ENCODE assay signal across 25 cellular contexts in the genomic region with DNA sequence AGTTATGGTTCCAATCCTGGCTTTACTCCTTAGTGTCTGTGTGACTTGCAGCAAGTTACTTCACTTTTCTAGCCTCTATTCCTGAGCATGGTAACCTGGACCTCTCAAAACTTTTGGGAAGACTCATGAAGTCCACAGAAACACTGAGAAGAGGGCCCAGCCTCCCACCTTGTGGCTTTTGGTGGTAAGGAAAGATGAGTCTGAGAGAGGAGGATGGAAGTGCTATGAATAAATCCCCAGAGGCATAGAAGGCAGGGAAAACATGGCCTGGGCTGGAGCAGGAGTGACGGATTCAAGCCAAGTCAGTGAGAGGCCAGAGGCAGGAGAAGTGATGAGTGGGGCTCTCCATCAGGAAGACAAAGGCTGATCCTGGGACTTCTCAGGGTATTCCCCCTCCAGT. TPM values are rescaled to one million over a fixed set of nuclear protein-coding genes. Genes with fewer than 3 reads are reported as not detected.
"Had no signal": no experiment of that assay in that cellular context is flagged by ENCODE, and none has a peak within 500 bp of the region (broad histone marks: within the 10 kb centered on the region; RNA-seq: fewer than 3 reads in every experiment).

No MANE protein-coding gene starts in this region.

- H3K27ac ChIP-seq: epithelial cell of prostate, gastrocnemius medialis, left ventricle myocardium inferior, prostate gland, right atrium auricular region had no signal

- H3K4me1 Mint-ChIP-seq: activated naive CD4-positive, alpha-beta T cell treated with anti-CD3 and anti-CD28 coated beads, Interleukin-2, amount 10 ng/mL, durations not matched to agents 7 days and 5 days; mesothelial cell of epicardium; natural killer cell had no signal

- H3K36me3 ChIP-seq: gastrocnemius medialis, left ventricle myocardium inferior, prostate gland, right atrium auricular region, upper lobe of left lung had no signal

- H3K9me3 ChIP-seq: gastrocnemius medialis, left ventricle myocardium inferior, prostate gland, right atrium auricular region, upper lobe of left lung had no signal

- H3K9me3 Mint-ChIP-seq: activated CD4-positive, alpha-beta memory T cell treated with anti-CD3 and anti-CD28 coated beads for 36 hours; activated naive CD4-positive, alpha-beta T cell treated with anti-CD3 and anti-CD28 coated beads, Interleukin-2, amount 10 ng/mL, durations not matched to agents 7 days and 5 days; activated T-cell treated with anti-CD3 and anti-CD28 coated beads, Interleukin-2, amount 50 U/mL, for 72 hours; T-helper 1 cell treated with Interleukin-12 subunit alpha and Interleukin-12 subunit beta and Interleukin-4 antibody, amounts not matched to agents 30 μg/mL and 1 μg/mL, for 36 hours had no signal

- DNase-seq: activated CD4-positive, alpha-beta memory T cell treated with anti-CD3 and anti-CD28 coated beads for 36 hours; activated CD4-positive, alpha-beta T cell treated with anti-CD3 and anti-CD28 coated beads for 48 hours; activated CD4-positive, CD25-positive, alpha-beta regulatory T cell; activated effector memory CD4-positive, alpha-beta T cell treated with Interleukin-2 at 50 U/mL for 16 hours; activated naive CD4-positive, alpha-beta T cell treated with anti-CD3 and anti-CD28 coated beads, Interleukin-2, amount 10 ng/mL, durations not matched to agents 7 days and 5 days; activated T-cell treated with anti-CD3 and anti-CD28 coated beads, Interleukin-2, amount 50 U/mL, for 72 hours; amygdala; cortex of kidney; gastrocnemius medialis; hypothalamus; left ventricle myocardium inferior; natural killer cell; stimulated activated CD4-positive, alpha-beta T cell treated with anti-CD3 and anti-CD28 coated beads, Interleukin-4, amount 100 ng/mL, for 24 hours; stimulated activated naive CD8-positive, alpha-beta T cell treated with anti-CD3 and anti-CD28 coated beads, Interleukin-15, Interleukin-2, amounts not matched to agents 100 U/mL and 50 U/mL, for 24 hours; T1000; upper lobe of left lung had no signal

- H3K27ac Mint-ChIP-seq: activated CD4-positive, alpha-beta memory T cell treated with anti-CD3 and anti-CD28 coated beads for 36 hours; activated naive CD4-positive, alpha-beta T cell treated with anti-CD3 and anti-CD28 coated beads, Interleukin-2, amount 10 ng/mL, durations not matched to agents 7 days and 5 days; activated T-cell treated with anti-CD3 and anti-CD28 coated beads, Interleukin-2, amount 50 U/mL, for 72 hours; mesothelial cell of epicardium; natural killer cell; T-helper 1 cell treated with Interleukin-12 subunit alpha and Interleukin-12 subunit beta and Interleukin-4 antibody, amounts not matched to agents 30 μg/mL and 1 μg/mL, for 36 hours had no signal

- ATAC-seq: activated T-cell treated with anti-CD3 and anti-CD28 coated beads, Interleukin-2, amount 50 U/mL, for 72 hours; gastrocnemius medialis; natural killer cell; stimulated activated naive CD8-positive, alpha-beta T cell treated with anti-CD3 and anti-CD28 coated beads, Interleukin-15, Interleukin-2, amounts not matched to agents 100 U/mL and 50 U/mL, for 24 hours had no signal

- H3K4me3 ChIP-seq: gastrocnemius medialis, left ventricle myocardium inferior, prostate gland, right atrium auricular region, upper lobe of left lung had no signal

- H3K36me3 Mint-ChIP-seq: activated CD4-positive, alpha-beta memory T cell treated with anti-CD3 and anti-CD28 coated beads for 36 hours; activated naive CD4-positive, alpha-beta T cell treated with anti-CD3 and anti-CD28 coated beads, Interleukin-2, amount 10 ng/mL, durations not matched to agents 7 days and 5 days; mesothelial cell of epicardium; natural killer cell had no signal

- H3K4me1 ChIP-seq: gastrocnemius medialis, prostate gland, upper lobe of left lung had no signal

- H3K27me3 Mint-ChIP-seq: activated CD4-positive, alpha-beta memory T cell treated with anti-CD3 and anti-CD28 coated beads for 36 hours; activated naive CD4-positive, alpha-beta T cell treated with anti-CD3 and anti-CD28 coated beads, Interleukin-2, amount 10 ng/mL, durations not matched to agents 7 days and 5 days had no signal

- H3K4me3 Mint-ChIP-seq: activated CD4-positive, alpha-beta memory T cell treated with anti-CD3 and anti-CD28 coated beads for 36 hours; activated naive CD4-positive, alpha-beta T cell treated with anti-CD3 and anti-CD28 coated beads, Interleukin-2, amount 10 ng/mL, durations not matched to agents 7 days and 5 days; activated T-cell treated with anti-CD3 and anti-CD28 coated beads, Interleukin-2, amount 50 U/mL, for 72 hours; mesothelial cell of epicardium; natural killer cell; T-helper 1 cell treated with Interleukin-12 subunit alpha and Interleukin-12 subunit beta and Interleukin-4 antibody, amounts not matched to agents 30 μg/mL and 1 μg/mL, for 36 hours had no signal

- H3K27me3 ChIP-seq: gastrocnemius medialis, right atrium auricular region, upper lobe of left lung had no signal

RNA-seq across cellular contexts. Expression of a gene that starts 10.9 kb away (rescaled TPM):
- total RNA-seq: activated CD4-positive, alpha-beta memory T cell treated with anti-CD3 and anti-CD28 coated beads for 36 hours; activated T-cell treated with anti-CD3 and anti-CD28 coated beads, Interleukin-2, amount 50 U/mL, for 72 hours; cerebellum; gastrocnemius medialis; left ventricle myocardium inferior; lung microvascular endothelial cell; mesothelial cell of epicardium; natural killer cell; osteoblast; right atrium auricular region; subcutaneous adipose tissue; upper lobe of left lung had no signal
